Comparison of ENCODE assay signal across 8 cellular contexts in genomic region chr2:105329561-105330495, GRCh38. TPM values are rescaled to one million over a fixed set of nuclear protein-coding genes. Genes with fewer than 3 reads are reported as not detected.
DNase-seq lines count a peak whose midpoint lies in the region; FAIRE-seq and TF ChIP-seq lines count a peak whose summit lies in the region.

Gene TGFBRAP1, minus strand, starts transcription at chr2:105329735. Its CDS starts 21,434 bp downstream, at chr2:105308301.

- intact Hi-C loops in mammary epithelial cell (cut with micrococcal nuclease), result loop anchor here (2.0 kb wide), 2 partner anchors 35 to 43 kb away; no protein-coding TSS in a partner anchor
- intact Hi-C loops in spleen (cut with DNase I; ENCODE audit: low total_unique reads), result no loop called here

- TF ChIP-seq CTCF in VCaP (conservative IDR thresholded peaks at IDR 0.05), result no peak
- TF ChIP-seq CTCF in mammary epithelial cell (conservative IDR thresholded peaks at IDR 0.05 in 1 of 2, IDR thresholded peaks at IDR 0.05 in 1 of 2; ENCODE audit: extremely low read depth in 1 of 2, insufficient read depth in 1 of 2, low read depth in 1 of 2, low read length in 2 of 2), result no peak
- TF ChIP-seq CTCF in spleen (IDR thresholded peaks at IDR 0.05 in 8 of 11, conservative IDR thresholded peaks at IDR 0.05 in 3 of 11), result no peak

- CTCF ChIA-PET in mammary epithelial cell (lab: Charles Lee; ENCODE audit: low non-redundant PET), result interaction anchor here (0.5 kb wide), 1 partner anchor 92 kb away, joined by 4 read pairs; no protein-coding TSS in a partner anchor

- peak; percentile 70; the same call in 1 of the 2 replicates for TF ChIP-seq POLR2A in GM12892 (IDR thresholded peaks at IDR 0.05; ENCODE audit: low read depth, low read length)
- no peak for TF ChIP-seq POLR2A in spleen (IDR thresholded peaks at IDR 0.05)

- H3K4me3 ChIP-seq in HAP-1 (peak within 1 kb of the TSS; percentile 43), mammary epithelial cell (replicated peaks in 1 of 3; ENCODE audit: insufficient read depth in 1 of 3, low read depth in 2 of 3, low read length in 3 of 3) (peak within 1 kb of the TSS; percentile 47 to 65 (median 63)), spleen (peak within 1 kb of the TSS; percentile 39 to 88 (median 62))

- H3K27ac ChIP-seq in VCaP (peak within 1 kb of the TSS; percentile 93), mammary epithelial cell (ENCODE audit: insufficient read depth, low read depth, low read length) (peak within 1 kb of the TSS; percentile 68), spleen (peak within 1 kb of the TSS; percentile 81 to 93 (median 90))

- FAIRE-seq in GM12892 (lab: Jason Lieb, UNC), result no peak

- peak within 1 kb of the TSS; percentile 83 for H2AFZ ChIP-seq in mammary epithelial cell (ENCODE audit: low read depth, low read length)

- H3K36me3 ChIP-seq in HAP-1 (replicated peaks) (peaks cover 3% of the 10 kb centered on the region; the same call in 1 of the 2 replicates), mammary epithelial cell (ENCODE audit: insufficient read depth, low read length) (peaks cover 1% of the 10 kb centered on the region), spleen (peaks cover 0 to 18% (median 0%) of the 10 kb centered on the region in 6 donors)

- in situ Hi-C loops in HAP-1 (cut with MboI; ENCODE audit: low sequenced_read_pairs) (loop anchor here (25.0 kb wide), 1 partner anchor 468 kb away; the partner anchor contains the start of gene POU3F3), mammary epithelial cell (cut with MboI; ENCODE audit: low sequenced_read_pairs in 2 of 2) (no loop called here)

- dilution Hi-C loops in mammary epithelial cell (cut with HindIII; ENCODE audit: low sequenced_read_pairs), result no loop called here

- BruUV-seq in mammary epithelial cell (replicated peaks; lab: Mats Ljungman, UMichigan), result no TSS peak

- H4K20me1 ChIP-seq in mammary epithelial cell (ENCODE audit: insufficient read depth, low read length), result no peaks in the 10 kb centered on the region

- H3K27me3 ChIP-seq in HAP-1 (ENCODE audit: low read depth) (no peaks in the 10 kb centered on the region), mammary epithelial cell (ENCODE audit: insufficient read depth, low read length) (no peaks in the 10 kb centered on the region), spleen (replicated peaks in 1 of 7) (no peaks in the 10 kb centered on the region)

- peak; percentile 50 for DNase-seq in GM12892 (ENCODE audit: insufficient read length)
- peak; percentile 20 to 58 for DNase-seq in HAP-1 (ENCODE audit: low spot score in 2 of 2)
- peak; percentile 36 for DNase-seq in M059J (ENCODE audit: low read depth)
- DNase-seq in mammary epithelial cell, result peak; percentile 27
- DNase-seq in islet precursor cell, result peak; percentile 79
- peak; percentile 92 for DNase-seq in spleen
- no peak for DNase-seq in NCI-H187 (lab: John Stamatoyannopoulos, UW)

- H3K79me2 ChIP-seq in mammary epithelial cell (ENCODE audit: insufficient read depth, low read length), result peaks cover 41% of the 10 kb centered on the region

- peak within 1 kb of the TSS; percentile 73 for H3K9ac ChIP-seq in mammary epithelial cell (ENCODE audit: insufficient read depth, low read length)

- H3K4me2 ChIP-seq in mammary epithelial cell (ENCODE audit: insufficient read depth, low read depth, low read length), result peak within 1 kb of the TSS; percentile 85

- 29% methylated on average over 2 of the region's 101 CpGs for WGBS in mammary epithelial cell (ENCODE audit: low coverage, missing lambda C conversion rate)
- WGBS in spleen, 5 donors, result 2 to 15% (median 2%) methylated on average over 16 to 101 of the region's 101 CpGs

- no peaks in the 10 kb centered on the region for H3K9me3 ChIP-seq in HAP-1
- no peaks in the 10 kb centered on the region for H3K9me3 ChIP-seq in mammary epithelial cell (replicated peaks; ENCODE audit: insufficient read depth, low read length)
- H3K9me3 ChIP-seq in spleen, result no peaks in the 10 kb centered on the region

- H3K4me1 ChIP-seq in HAP-1, result peaks cover 20% of the 10 kb centered on the region
- H3K4me1 ChIP-seq in mammary epithelial cell (ENCODE audit: insufficient read depth, low read length), result peaks cover 31% of the 10 kb centered on the region
- peaks cover 6 to 56% (median 37%) of the 10 kb centered on the region in 6 donors for H3K4me1 ChIP-seq in spleen

RNA-seq across cellular contexts. Expression of gene TGFBRAP1, which starts in this region (rescaled TPM):
- polyA plus RNA-seq in GM12892 (2012; ENCODE audit: missing spikeins), result 12.2 TPM
- 13.6 and 22.0 TPM in 2 replicates for total RNA-seq in M059J (2014; rRNA removed; shearing (Covaris generic))
- total RNA-seq in mammary epithelial cell, result 10 to 100 TPM; 24.6 to 44.8 TPM
- polyA plus RNA-seq in mammary epithelial cell, result 9.8 TPM
- 19.2 TPM for polyA minus RNA-seq in mammary epithelial cell
- total RNA-seq in spleen, result 10 to 100 TPM; 19.2 to 32.7 (median 24.0) TPM
- 1 to 10 TPM; 4.6 to 7.1 (median 4.7) TPM for polyA plus RNA-seq in spleen

Comparison
In these comparisons a context has a peak if more than half of its experiments do, and no peak if none do; other contexts are left out.
1. DNase-seq: peak in GM12892 (single experiment), HAP-1 (2 of 2), M059J (single experiment), mammary epithelial cell (single experiment), islet precursor cell (single experiment) and spleen (single experiment); none in NCI-H187 (0 of 2).
2. Peak in every context shown above with its lines, with median percentiles within 50 percentile points of each other: H3K4me3 ChIP-seq and H3K27ac ChIP-seq.